In the genomic region with DNA sequence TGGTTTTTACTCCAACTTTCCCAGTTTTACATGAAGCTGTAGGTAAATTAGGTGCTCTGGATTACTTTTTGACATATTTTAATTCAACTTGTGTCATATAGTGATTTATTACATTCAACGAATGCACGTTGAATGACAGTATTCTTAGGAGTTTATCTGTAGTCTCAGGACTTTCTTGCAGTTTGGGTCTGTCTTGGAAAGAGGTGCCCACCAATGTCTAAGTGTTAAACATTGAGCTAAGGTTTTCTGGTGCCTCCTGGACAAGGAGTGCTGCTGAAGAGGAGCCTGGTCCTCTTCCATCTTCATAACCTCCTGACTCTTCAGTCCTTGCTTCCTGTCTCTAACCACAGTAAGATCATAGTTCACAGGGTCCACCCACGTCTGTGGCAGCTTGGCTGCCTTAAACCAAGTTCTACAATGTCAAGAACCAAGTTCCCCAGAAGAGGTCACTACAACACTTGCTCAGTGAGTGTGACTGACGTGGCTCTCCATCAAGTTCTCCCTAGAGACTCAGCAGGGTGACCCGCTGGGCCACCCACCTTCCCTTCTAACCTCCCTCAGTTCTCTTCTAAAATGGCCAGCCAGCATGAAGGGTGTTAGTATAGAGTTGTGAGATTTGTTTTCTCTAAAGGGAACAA, we compare ENCODE assay signal across 8 cellular contexts. TPM values are rescaled to one million over a fixed set of nuclear protein-coding genes. Genes with fewer than 3 reads are reported as not detected.
DNase-seq lines count a peak whose midpoint lies in the region; ATAC-seq and TF ChIP-seq lines count a peak whose summit lies in the region.

No MANE protein-coding gene starts in this region.

- H3K9me2 ChIP-seq in DOHH2 (replicated peaks; ENCODE audit: control insufficient read depth, low read length): no peaks in the 10 kb centered on the region

- no peak for TF ChIP-seq POLR2A in sigmoid colon (IDR thresholded peaks at IDR 0.05)

- H3K4me3 ChIP-seq in DOHH2 (ENCODE audit: low read length) (no peak overlapping the region), left ventricle myocardium inferior (no peak overlapping the region), sigmoid colon (no peak overlapping the region)

- DNase-seq in NCI-H69 (lab: John Stamatoyannopoulos, UW) (peak; percentile 47), activated T-cell treated with anti-CD3 and anti-CD28 coated beads for 4 hours (peak; percentile 23), left ventricle myocardium inferior (no peak), sigmoid colon (no peak)
- peak; percentile 73 for DNase-seq in stimulated activated CD4-positive, alpha-beta T cell treated with anti-CD3 and anti-CD28 coated beads, Interleukin-15, amount 100 ng/mL, for 24 hours

- no peak overlapping the region for H3K4me2 ChIP-seq in DOHH2 (ENCODE audit: low read length)

- H3K36me3 ChIP-seq in DOHH2 (ENCODE audit: control insufficient read depth, low read length) (no peaks in the 10 kb centered on the region), left ventricle myocardium inferior (no peaks in the 10 kb centered on the region), sigmoid colon (no peaks in the 10 kb centered on the region)

- H3K4me1 ChIP-seq in DOHH2 (ENCODE audit: control insufficient read depth, low read length): peaks cover 3% of the 10 kb centered on the region; the same call in 1 of the 2 replicates
- no peaks in the 10 kb centered on the region for H3K4me1 ChIP-seq in left ventricle myocardium inferior
- H3K4me1 ChIP-seq in sigmoid colon: peaks cover 0 to 3% (median 1%) of the 10 kb centered on the region in 4 donors

- intact Hi-C loops in left ventricle myocardium inferior (cut with micrococcal nuclease) (no loop called here), sigmoid colon (cut with DNase I) (loop anchor here (10.0 kb wide), 1 partner anchor 375 kb away; no protein-coding TSS in a partner anchor)

- H3K79me2 ChIP-seq in DOHH2 (ENCODE audit: control insufficient read depth, low read length): no peaks in the 10 kb centered on the region

- WGBS in sigmoid colon, 2 donors: 17 to 24% methylated on average over 5 of the region's 5 CpGs

- H3F3A ChIP-seq in DOHH2 (ENCODE audit: control insufficient read depth, insufficient read depth): no peaks in the 10 kb centered on the region

- peaks cover 24% of the 10 kb centered on the region for H3K27me3 ChIP-seq in DOHH2 (ENCODE audit: control insufficient read depth, low read length)
- H3K27me3 ChIP-seq in left ventricle myocardium inferior (ENCODE audit: low read depth): peaks cover 66% of the 10 kb centered on the region
- peaks cover under 1 to 30% (median 7%) of the 10 kb centered on the region in 3 donors for H3K27me3 ChIP-seq in sigmoid colon

- no peaks in the 10 kb centered on the region for H4K20me1 ChIP-seq in DOHH2 (ENCODE audit: control insufficient read depth, insufficient read depth, low read depth, low read length)

- no peak for TF ChIP-seq EP300 in sigmoid colon (IDR thresholded peaks at IDR 0.05)

- H3K27ac ChIP-seq in DOHH2 (ENCODE audit: low read depth, low read length): no peak overlapping the region
- H3K27ac ChIP-seq in left ventricle myocardium inferior (replicated peaks): no peak overlapping the region
- H3K27ac ChIP-seq in sigmoid colon: no peak overlapping the region

- TF ChIP-seq CTCF in DOHH2 (IDR thresholded peaks at IDR 0.05; ENCODE audit: low read depth, low read length, poor library complexity, severe bottlenecking): peak; percentile 77
- peak; percentile 39 for TF ChIP-seq CTCF in left ventricle myocardium inferior (IDR thresholded peaks at IDR 0.05; ENCODE audit: borderline replicate concordance)
- no peak for TF ChIP-seq CTCF in sigmoid colon (IDR thresholded peaks at IDR 0.05)

- peak; percentile 98 for ATAC-seq in GM19438 (IDR thresholded peaks at IDR 0.05; ENCODE audit: low read depth, unreplicated experiment)
- peak; percentile 99 for ATAC-seq in HG03342 (IDR thresholded peaks at IDR 0.05; ENCODE audit: unreplicated experiment)

- H3K9me3 ChIP-seq in DOHH2 (ENCODE audit: control insufficient read depth, insufficient read depth, low read length) (no peaks in the 10 kb centered on the region), left ventricle myocardium inferior (replicated peaks) (no peaks in the 10 kb centered on the region), sigmoid colon (no peaks in the 10 kb centered on the region)

RNA-seq across cellular contexts. Expression of gene NPY, which starts 6.1 kb away (rescaled TPM):
- total RNA-seq in left ventricle myocardium inferior (not detected), sigmoid colon (1 to 10 TPM in 2 of 4 donors, not detected in 2; 6.5 to 7.5 TPM)
- under 1 TPM in 1 of 3 donors, not detected in 2; 0.50 TPM for polyA plus RNA-seq in sigmoid colon

Comparison
In these comparisons a context has a peak if more than half of its experiments do, and no peak if none do; other contexts are left out.
1. CTCF ChIP-seq: peak in DOHH2 (single experiment) and left ventricle myocardium inferior (single experiment); none in sigmoid colon (0 of 4).
2. DNase-seq: peak in NCI-H69 (single experiment), activated T-cell treated with anti-CD3 and anti-CD28 coated beads for 4 hours (single experiment) and stimulated activated CD4-positive, alpha-beta T cell treated with anti-CD3 and anti-CD28 coated beads, Interleukin-15, amount 100 ng/mL, for 24 hours (single experiment); none in left ventricle myocardium inferior (single experiment) and sigmoid colon (single experiment).